13 cellular contexts compared by ENCODE assay signal in the genomic region with DNA sequence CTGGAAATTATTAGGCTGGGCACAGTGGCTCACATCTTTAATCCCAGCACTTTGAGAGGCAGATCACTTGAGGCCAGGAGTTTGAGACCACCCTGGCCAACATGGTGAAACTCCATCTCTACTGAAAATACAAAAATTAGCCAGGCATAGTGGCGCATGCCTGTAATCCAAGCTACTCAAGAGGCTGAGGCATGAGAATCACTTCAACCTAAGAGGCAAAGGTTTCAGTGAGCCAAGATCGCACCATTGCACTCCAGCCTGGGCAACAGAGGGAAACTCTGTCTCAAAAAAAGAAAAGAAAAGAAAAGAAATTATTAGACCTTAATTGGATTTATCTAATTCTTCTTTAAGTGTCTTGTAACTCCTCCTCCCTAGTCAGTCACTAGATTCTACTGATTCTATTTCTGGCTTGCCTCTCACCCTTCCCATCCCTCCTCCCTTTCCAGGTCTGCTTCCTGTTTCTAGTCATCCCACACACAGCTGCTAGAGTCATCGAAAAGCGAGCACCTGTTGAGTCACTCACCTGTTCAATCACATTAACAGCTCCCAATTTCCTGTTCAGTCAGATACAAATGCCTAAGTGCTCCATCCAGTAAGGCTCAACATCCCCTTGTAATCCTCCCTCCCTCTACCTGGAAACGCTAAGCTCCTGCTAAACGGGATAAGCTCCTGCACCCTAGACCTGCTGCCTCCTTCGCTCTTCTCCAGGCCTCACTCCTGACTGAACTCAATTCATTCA. TPM values are rescaled to one million over a fixed set of nuclear protein-coding genes. Genes with fewer than 3 reads are reported as not detected.
A peak's percentile ranks its signal among the peaks of the same experiment; 100 is the strongest.
DNase-seq lines count a peak whose midpoint lies in the region; ATAC-seq, FAIRE-seq and TF ChIP-seq lines count a peak whose summit lies in the region.
"Had no signal": no experiment of that assay in that cellular context is flagged by ENCODE, and none has a peak within 500 bp of the region (broad histone marks: within the 10 kb centered on the region; RNA-seq: fewer than 3 reads in every experiment).

No MANE protein-coding gene starts in this region.

- H3K4me1 ChIP-seq in HepG2 (ENCODE audit: insufficient read depth, low read length), result peaks cover 17% of the 10 kb centered on the region
- H3K4me1 ChIP-seq in esophagus muscularis mucosa, result peaks cover 0 to 21% (median 18%) of the 10 kb centered on the region in 4 donors

- H3K36me3 ChIP-seq in HepG2 (replicated peaks in 1 of 2; ENCODE audit: control insufficient read depth in 1 of 2, insufficient read depth in 2 of 2, low read length in 2 of 2) (peaks cover 20 to 43% of the 10 kb centered on the region in 2 experiments), esophagus muscularis mucosa (peaks cover 0 to 23% (median 11%) of the 10 kb centered on the region in 4 donors)

- no peak overlapping the region for H2AFZ ChIP-seq in HepG2 (ENCODE audit: low read length)

- TF ChIP-seq EP300 in HepG2 (IDR thresholded peaks at IDR 0.05; ENCODE audit: low read depth in 2 of 2, low read length in 2 of 2) (no peak), HepG2 (CRISPR knock-in tag; IDR thresholded peaks at IDR 0.05; ENCODE audit: borderline replicate concordance) (no peak), esophagus muscularis mucosa (IDR thresholded peaks at IDR 0.05) (no peak)

- H3K4me3 ChIP-seq in HepG2 (replicated peaks in 1 of 3; ENCODE audit: insufficient read depth in 1 of 3, low read depth in 2 of 3, low read length in 3 of 3) (no peak overlapping the region), esophagus muscularis mucosa (no peak overlapping the region)
- H3K4me3 ChIP-seq: heart left ventricle, right lobe of liver had no signal

- H3K79me2 ChIP-seq in HepG2 (ENCODE audit: insufficient read depth, low read length), result no peaks in the 10 kb centered on the region

- H3K27me3 ChIP-seq in HepG2 (ENCODE audit: control insufficient read depth in 1 of 2, insufficient read depth in 2 of 2, low read length in 2 of 2), result no peaks in the 10 kb centered on the region
- no peaks in the 10 kb centered on the region for H3K27me3 ChIP-seq in esophagus muscularis mucosa
- H3K27me3 ChIP-seq: heart left ventricle, right lobe of liver had no signal

- H3K27ac Mint-ChIP-seq in Calu3 (ENCODE audit: unreplicated experiment) (peak overlapping the region; percentile 68), T-helper 17 cell (peak overlapping the region; percentile 78)
- H3K27ac Mint-ChIP-seq: stimulated activated memory B cell treated with anti-CD40 and anti-IgM and Interleukin-4, amounts not matched to agents 10 μg/mL and 1 μg/mL and 100 μg/mL, for 72 hours had no signal

- BruUV-seq in Calu3 (replicated peaks; lab: Mats Ljungman, UMichigan) (no TSS peak), HepG2 (replicated peaks; lab: Mats Ljungman, UMichigan) (no TSS peak)

- 97% methylated on average over 7 of the region's 7 CpGs for WGBS in HepG2 (ENCODE audit: low lambda C conversion rate)
- 89% methylated on average over 7 of the region's 7 CpGs for WGBS in esophagus muscularis mucosa

- H3K27me3 Mint-ChIP-seq in Calu3 (ENCODE audit: unreplicated experiment) (no peaks in the 10 kb centered on the region), T-helper 17 cell (no peaks in the 10 kb centered on the region)
- H3K27me3 Mint-ChIP-seq: stimulated activated memory B cell treated with anti-CD40 and anti-IgM and Interleukin-4, amounts not matched to agents 10 μg/mL and 1 μg/mL and 100 μg/mL, for 72 hours had no signal

- intact Hi-C loops in Calu3 (cut with micrococcal nuclease; ENCODE audit: unreplicated experiment), result no loop called here
- intact Hi-C loops in HepG2 (cut with micrococcal nuclease; ENCODE audit: unreplicated experiment), result no loop called here
- intact Hi-C loops in esophagus muscularis mucosa (cut with DNase I), result no loop called here

- H3K9me3 ChIP-seq in T-helper 17 cell (ENCODE audit: control insufficient read depth, low read length, poor library complexity, severe bottlenecking), result no peaks in the 10 kb centered on the region
- no peaks in the 10 kb centered on the region for H3K9me3 ChIP-seq in HepG2 (ENCODE audit: low read length)
- H3K9me3 ChIP-seq in esophagus muscularis mucosa, result no peaks in the 10 kb centered on the region
- H3K9me3 ChIP-seq: heart left ventricle, right lobe of liver had no signal

- TF ChIP-seq RAD21 in HepG2 (CRISPR knock-in tag; IDR thresholded peaks at IDR 0.05), result no peak

- no peaks in the 10 kb centered on the region for H3K9me3 Mint-ChIP-seq in Calu3 (ENCODE audit: low read depth, unreplicated experiment)
- H3K9me3 Mint-ChIP-seq: stimulated activated memory B cell treated with anti-CD40 and anti-IgM and Interleukin-4, amounts not matched to agents 10 μg/mL and 1 μg/mL and 100 μg/mL, for 72 hours had no signal

- TF ChIP-seq POLR2A in HepG2 (IDR thresholded peaks at IDR 0.05; ENCODE audit: insufficient read depth in 1 of 2, low read depth in 2 of 2, low read length in 2 of 2) (no peak), esophagus muscularis mucosa (IDR thresholded peaks at IDR 0.05; ENCODE audit: low read depth) (no peak)

- H3K4me3 Mint-ChIP-seq in Calu3 (ENCODE audit: low read depth, unreplicated experiment) (no peak overlapping the region), T-helper 17 cell (peak overlapping the region; percentile 59)
- H3K4me3 Mint-ChIP-seq: stimulated activated memory B cell treated with anti-CD40 and anti-IgM and Interleukin-4, amounts not matched to agents 10 μg/mL and 1 μg/mL and 100 μg/mL, for 72 hours had no signal

- ATAC-seq in T-helper 17 cell (no peak), HepG2 (no peak), HG02938 (IDR thresholded peaks at IDR 0.05; ENCODE audit: unreplicated experiment) (no peak), HG02571 (IDR thresholded peaks at IDR 0.05; ENCODE audit: unreplicated experiment) (no peak)
- ATAC-seq: stimulated activated memory B cell treated with anti-CD40 and anti-IgM and Interleukin-4, amounts not matched to agents 10 μg/mL and 1 μg/mL and 100 μg/mL, for 72 hours had no signal

- H4K20me1 ChIP-seq in HepG2 (ENCODE audit: insufficient read depth, low read length), result no peaks in the 10 kb centered on the region

- FAIRE-seq in HepG2 (lab: Jason Lieb, UNC), result no peak

- CTCF ChIA-PET in Calu3 (lab: Charles Lee), result interaction anchor here (0.6 to 0.7 kb wide), 2 partner anchors 12 to 714 kb away, joined by 4 read pairs; no protein-coding TSS in a partner anchor
- CTCF ChIA-PET in HepG2 (lab: Yijun Ruan, JAX; ENCODE audit: low intra/inter-chr PET ratio, low total read pairs), result no interaction called here

- H3K27ac ChIP-seq in HepG2 (ENCODE audit: extremely low read length, insufficient read depth, low read length) (no peak overlapping the region), esophagus muscularis mucosa (replicated peaks in 1 of 4) (no peak overlapping the region)
- H3K27ac ChIP-seq: heart left ventricle, right lobe of liver had no signal

- peaks cover 12% of the 10 kb centered on the region for H3K4me1 Mint-ChIP-seq in Calu3 (ENCODE audit: low read depth, unreplicated experiment)
- peaks cover 65% of the 10 kb centered on the region for H3K4me1 Mint-ChIP-seq in T-helper 17 cell

- in situ Hi-C loops in HepG2 (cut with HindIII; ENCODE audit: extremely low pct_ligation_motif_present, low pct_unique_long_range_greater_than_20kb), result no loop called here

- H3K36me3 Mint-ChIP-seq in Calu3 (ENCODE audit: insufficient read depth, unreplicated experiment) (peaks cover 16% of the 10 kb centered on the region), T-helper 17 cell (ENCODE audit: low read depth) (peaks cover 8% of the 10 kb centered on the region)

- H3K9ac ChIP-seq in HepG2 (ENCODE audit: insufficient read depth, low read depth, low read length), result no peak overlapping the region

- POLR2A ChIA-PET in HepG2 (lab: Yijun Ruan, JAX), result interaction anchor here (0.8 to 1.6 kb wide), 2 partner anchors 13 to 21 kb away, joined by 3 to 5 read pairs; no protein-coding TSS in a partner anchor

- TF ChIP-seq CTCF in Calu3 (IDR thresholded peaks at IDR 0.05; ENCODE audit: unreplicated experiment), result no peak
- TF ChIP-seq CTCF in HepG2 (CRISPR knock-in tag; IDR thresholded peaks at IDR 0.05), result no peak
- TF ChIP-seq CTCF in esophagus muscularis mucosa (IDR thresholded peaks at IDR 0.05), result no peak

- DNase-seq in Calu3, result peak; percentile 34
- peak; percentile 62 for DNase-seq in LHCN-M2 (ENCODE audit: low read depth)
- no peak for DNase-seq in T-helper 17 cell
- no peak for DNase-seq in HepG2 (ENCODE audit: low spot score)
- no peak for DNase-seq in LoVo (ENCODE audit: low spot score)
- no peak for DNase-seq in esophagus muscularis mucosa (ENCODE audit: extremely low spot score)
- DNase-seq: activated CD4-positive, CD25-positive, alpha-beta regulatory T cell treated with anti-CD3 and anti-CD28 coated beads, Interleukin-2, amount 50 U/mL, for 72 hours; heart left ventricle; NCI-H524; right lobe of liver had no signal

- H3K4me2 ChIP-seq in HepG2 (ENCODE audit: low read depth, low read length), result no peak overlapping the region

TF ChIP-seq in HepG2, 621 proteins besides CTCF, POLR2A, EP300 and RAD21 (continues in another document):
- TF ChIP-seq ZNF263 (CRISPR knock-in tag; IDR thresholded peaks at IDR 0.05), result peak; percentile 65

RNA-seq across cellular contexts. Expression of a gene that starts 34.6 kb away (rescaled TPM):
- 16.5 and 17.3 TPM in 2 replicates for total RNA-seq in Calu3 (2022)
- 2.9 and 3.8 TPM in 2 replicates for total RNA-seq in LHCN-M2 (2014; rRNA removed)
- polyA plus RNA-seq in LHCN-M2 (2012), result 1.8 TPM
- 100 to 1,000 TPM; 185 to 196 TPM for total RNA-seq in T-helper 17 cell
- total RNA-seq in HepG2 (2016; rRNA removed; fragmentation: Illumina TruSeq; extraction: Trizol), result 4.1 and 6.0 TPM in 2 replicates
- total RNA-seq in HepG2 (2016; cell fraction: cytosol; rRNA removed; fragmentation: Illumina TruSeq; extraction: Trizol; ENCODE audit: low read depth), result 3.0 and 3.8 TPM in 2 replicates
- total RNA-seq in HepG2 (2016; cell fraction: insoluble cytoplasmic fraction; rRNA removed; fragmentation: Illumina TruSeq; extraction: Trizol), result 3.2 and 7.0 TPM in 2 replicates
- 4.2 and 4.8 TPM in 2 replicates for total RNA-seq in HepG2 (2016; cell fraction: membrane; rRNA removed; fragmentation: Illumina TruSeq; extraction: Trizol)
- 10.8 and 12.6 TPM in 2 replicates for total RNA-seq in HepG2 (2016; cell fraction: nucleus; rRNA removed; fragmentation: Illumina TruSeq; extraction: Trizol)
- 12.7 and 15.7 TPM in 2 replicates for polyA plus RNA-seq in HepG2 (2011; rRNA removed)
- polyA plus RNA-seq in HepG2 (2011; cell fraction: cytosol; rRNA removed), result 9.1 and 10.3 TPM in 2 replicates
- 32.7 and 33.0 TPM in 2 replicates for polyA plus RNA-seq in HepG2 (2011; cell fraction: nucleus; rRNA removed)
- 20.8 and 22.2 TPM in 2 replicates for polyA plus RNA-seq in HepG2 (2012)
- 2.9 and 3.1 TPM in 2 replicates for polyA plus RNA-seq in HepG2 (2016; cell fraction: cytosol; fragmentation: Illumina TruSeq; extraction: Trizol; ENCODE audit: low read depth)
- 3.3 and 3.6 TPM in 2 replicates for polyA plus RNA-seq in HepG2 (2016; cell fraction: insoluble cytoplasmic fraction; fragmentation: Illumina TruSeq; extraction: Trizol; ENCODE audit: low read depth)
- 3.4 and 3.6 TPM in 2 replicates for polyA plus RNA-seq in HepG2 (2016; cell fraction: membrane; fragmentation: Illumina TruSeq; extraction: Trizol; ENCODE audit: low read depth)
- polyA plus RNA-seq in HepG2 (2016; cell fraction: nucleus; fragmentation: Illumina TruSeq; extraction: Trizol; ENCODE audit: insufficient read depth, low read depth), result 11.5 and 12.4 TPM in 2 replicates
- polyA minus RNA-seq in HepG2 (2011; rRNA and poly(A)+ RNA removed; ENCODE audit: low replicate concordance), result 10.5 and 30.9 TPM in 2 replicates
- 13.3 and 18.1 TPM in 2 replicates for polyA minus RNA-seq in HepG2 (2011; cell fraction: cytosol; rRNA and poly(A)+ RNA removed)
- polyA minus RNA-seq in HepG2 (2011; cell fraction: nucleus; rRNA and poly(A)+ RNA removed), result 48.8 and 61.2 TPM in 2 replicates
- total RNA-seq in esophagus muscularis mucosa, result 10 to 100 TPM in 1 of 4 donors, 1 to 10 TPM in 3; 6.2 to 11.2 (median 9.3) TPM

Comparison
In these comparisons a context has a peak if more than half of its experiments do, and no peak if none do; other contexts are left out.
1. DNase-seq: peak in Calu3 (single experiment) and LHCN-M2 (single experiment); none in T-helper 17 cell (0 of 3), HepG2 (single experiment), LoVo (single experiment) and esophagus muscularis mucosa (single experiment).
2. RNA of a gene that starts 34.6 kb away (total RNA-seq): 185 to 196 TPM in T-helper 17 cell; 16.5 to 17.3 TPM in Calu3, 6.2 to 11.2 TPM in esophagus muscularis mucosa, 3.0 to 12.6 TPM in HepG2 and 2.9 to 3.8 TPM in LHCN-M2; every median in the first group is over 10 times any median in the second.